9 cellular contexts compared by ENCODE assay signal in the genomic region with DNA sequence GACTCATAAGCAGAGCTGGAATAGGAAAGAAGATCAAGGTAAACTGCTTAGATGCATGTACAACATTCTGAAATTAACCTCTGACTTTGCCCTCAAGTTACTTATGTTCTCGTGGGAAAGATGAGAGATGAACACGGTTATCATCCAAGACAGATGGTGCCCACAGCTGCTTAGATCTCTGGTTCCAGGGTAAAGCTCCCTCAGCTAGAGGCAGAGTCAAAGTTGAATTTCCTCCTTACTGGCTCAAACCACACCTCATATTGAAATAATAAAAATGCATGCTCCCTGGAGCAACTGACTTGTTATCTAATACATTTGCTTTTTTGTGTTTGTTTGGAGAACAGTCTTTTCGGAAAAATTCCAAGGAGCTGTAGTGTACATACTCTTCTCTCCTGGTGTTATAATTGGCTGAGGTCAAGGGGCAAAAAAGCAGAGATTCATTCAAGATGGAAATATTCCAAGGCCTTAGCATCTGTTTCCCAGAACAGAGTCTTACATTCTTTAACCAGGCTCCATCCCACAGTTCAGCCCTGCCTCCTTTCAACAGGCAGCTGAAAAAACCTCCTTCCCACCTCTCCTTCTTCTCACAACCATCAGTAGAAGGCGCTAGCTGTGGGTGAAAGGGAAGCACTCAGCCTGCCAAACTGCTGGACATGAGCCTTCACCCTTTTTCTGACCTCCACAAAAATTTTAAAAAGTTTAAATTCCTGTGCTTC.
A peak's percentile ranks its signal among the peaks of the same experiment; 100 is the strongest.
DNase-seq lines count a peak whose midpoint lies in the region; ATAC-seq and TF ChIP-seq lines count a peak whose summit lies in the region.
"Had no signal": no experiment of that assay in that cellular context is flagged by ENCODE, and none has a peak within 500 bp of the region (broad histone marks: within the 10 kb centered on the region; RNA-seq: fewer than 3 reads in every experiment).

No MANE protein-coding gene starts in this region.

- TF ChIP-seq CTCF in HFF-Myc (IDR thresholded peaks at IDR 0.05; ENCODE audit: low read depth, low read length, missing control alignments), result peak; percentile 41

- H3K27ac ChIP-seq in caudate nucleus (ENCODE audit: low read depth, low read length), result peak overlapping the region; percentile 36

- ATAC-seq in HG02870 (IDR thresholded peaks at IDR 0.05; ENCODE audit: unreplicated experiment), result no peak
- no peak for ATAC-seq in GM21526 (IDR thresholded peaks at IDR 0.05; ENCODE audit: low FRiP score, unreplicated experiment)
- no peak for ATAC-seq in HG02571 (IDR thresholded peaks at IDR 0.05; ENCODE audit: unreplicated experiment)

- DNase-seq in HFF-Myc (ENCODE audit: extremely low read depth, low read depth), result peak; percentile 98
- no peak for DNase-seq in caudate nucleus (lab: John Stamatoyannopoulos, UW)
- DNase-seq in left kidney (ENCODE audit: low read depth, low spot score), result peak; percentile 60
- peak; percentile 95 for DNase-seq in smooth muscle cell of the brain vasculature (ENCODE audit: low read depth, low spot score)
- no peak for DNase-seq in KG1 (lab: John Stamatoyannopoulos, UW)
- DNase-seq: activated CD8-positive, alpha-beta memory T cell treated with anti-CD3 and anti-CD28 coated beads, Interleukin-2, amount 50 U/mL, for 4 hours had no signal

- peak overlapping the region; percentile 8; the same call in 1 of the 2 replicates for H3K4me3 ChIP-seq in HFF-Myc (replicated peaks; ENCODE audit: low read depth, low read length)

Comparison
In these comparisons a context has a peak if more than half of its experiments do, and no peak if none do; other contexts are left out.
1. DNase-seq: peak in HFF-Myc (single experiment), left kidney (single experiment) and smooth muscle cell of the brain vasculature (single experiment); none in caudate nucleus (0 of 61) and KG1 (single experiment).